In the genomic region with DNA sequence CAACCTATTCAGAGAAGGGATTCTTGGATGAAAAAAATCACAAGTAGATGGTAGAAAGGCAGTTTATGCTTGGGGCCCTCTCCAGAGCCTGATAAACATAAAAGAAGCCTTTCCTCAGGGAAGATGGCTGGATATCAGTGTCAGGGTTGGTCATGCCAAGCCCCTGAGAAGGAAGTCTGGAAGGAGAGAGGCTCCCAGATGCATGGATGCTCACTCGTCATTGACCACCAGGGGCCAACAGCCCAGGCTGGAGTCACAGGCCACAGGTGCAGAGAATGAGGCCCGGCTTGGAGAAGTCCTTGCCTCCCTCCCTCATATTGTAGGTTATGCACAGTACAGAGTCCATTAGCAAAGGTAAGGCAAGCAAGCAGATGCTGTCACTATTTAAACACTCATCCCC, we compare ENCODE assay signal across 20 cellular contexts.
"Had no signal": no experiment of that assay in that cellular context is flagged by ENCODE, and none has a peak within 500 bp of the region (broad histone marks: within the 10 kb centered on the region; RNA-seq: fewer than 3 reads in every experiment).

No MANE protein-coding gene starts in this region.

- H3K9ac ChIP-seq: SK-N-SH had no signal

- FAIRE-seq: RCC 7860 had no signal

- H3K27me3 ChIP-seq: MG63 had no signal

- H3K4me2 ChIP-seq: SK-N-SH had no signal

- DNase-seq: IMR-90, Karpas-422, KG1, MG63, NCI-H1092, NCI-H1105 treated with DMSO at 0.1 percent for 48 hours, NCI-H1417 treated with DMSO at 0.1 percent for 48 hours, NCI-H146, NCI-H1694 treated with DMSO at 0.1 percent for 48 hours, NCI-H1930, NCI-H2081, NCI-H2107, NCI-H2227 treated with DMSO at 0.1 percent for 48 hours, NCI-H524, NCI-H526 treated with DMSO at 0.1 percent for 48 hours, NCI-H774, RPMI8226, SHP77, SK-N-SH had no signal

- H3K4me3 ChIP-seq: MG63 had no signal

- H3K9me3 ChIP-seq: MG63, SK-N-SH had no signal

- H3K36me3 ChIP-seq: MG63 had no signal
